9 cellular contexts compared by ENCODE assay signal in genomic region chr6:14110001-14110818, GRCh38. TPM values are rescaled to one million over a fixed set of nuclear protein-coding genes. Genes with fewer than 3 reads are reported as not detected.
DNase-seq lines count a peak whose midpoint lies in the region; ATAC-seq and TF ChIP-seq lines count a peak whose summit lies in the region.
"Had no signal": no experiment of that assay in that cellular context is flagged by ENCODE, and none has a peak within 500 bp of the region (broad histone marks: within the 10 kb centered on the region; RNA-seq: fewer than 3 reads in every experiment).

No MANE protein-coding gene starts in this region.

- peaks cover 16% of the 10 kb centered on the region for H3K27me3 Mint-ChIP-seq in T-helper 17 cell

- no peaks in the 10 kb centered on the region for H3K27me3 ChIP-seq in BLaER1 treated with 17β-estradiol and CSF1 and Interleukin-3, amounts not matched to agents 10 nM and 100 nM

- ATAC-seq in GM18907 (IDR thresholded peaks at IDR 0.05; ENCODE audit: unreplicated experiment) (peak; percentile 38), HG02885 (IDR thresholded peaks at IDR 0.05; ENCODE audit: poor library complexity, unreplicated experiment) (peak; percentile 46), T-helper 17 cell (peak; percentile 15), left cardiac atrium (no peak), omental fat pad (ENCODE audit: low FRiP score) (no peak), HG02884 (IDR thresholded peaks at IDR 0.05; ENCODE audit: unreplicated experiment) (no peak)

- no peak for TF ChIP-seq CTCF in omental fat pad (IDR thresholded peaks at IDR 0.05)

- no peak overlapping the region for H3K4me3 ChIP-seq in BLaER1 treated with 17β-estradiol and CSF1 and Interleukin-3, amounts not matched to agents 10 nM and 100 nM

- no peaks in the 10 kb centered on the region; a peak in 1 of 22 replicates for H3K36me3 ChIP-seq in BLaER1 treated with 17β-estradiol and CSF1 and Interleukin-3, amounts not matched to agents 10 nM and 100 nM

- DNase-seq in T-helper 17 cell (no peak), left cardiac atrium (no peak), DMS114 treated with DMSO at 0.1 percent for 48 hours (lab: John Stamatoyannopoulos, UW; ENCODE audit: unreplicated experiment) (no peak), omental fat pad (ENCODE audit: low spot score) (no peak)
- DNase-seq: NCI-H774 had no signal

- peaks cover 21 to 35% (median 27%) of the 10 kb centered on the region in 10 experiments for H3K4me1 ChIP-seq in BLaER1 treated with 17β-estradiol and CSF1 and Interleukin-3, amounts not matched to agents 10 nM and 100 nM

- peaks cover 3% of the 10 kb centered on the region for H3K36me3 Mint-ChIP-seq in T-helper 17 cell (ENCODE audit: low read depth)

- H4K20me1 ChIP-seq in BLaER1 treated with 17β-estradiol and CSF1 and Interleukin-3, amounts not matched to agents 10 nM and 100 nM = no peaks in the 10 kb centered on the region

- peak overlapping the region in 2 of 11 experiments; percentile 70 to 73; a peak in 1 of 22 replicates for H3K27ac ChIP-seq in BLaER1 treated with 17β-estradiol and CSF1 and Interleukin-3, amounts not matched to agents 10 nM and 100 nM

- peak overlapping the region; percentile 74 for H3K4me3 Mint-ChIP-seq in T-helper 17 cell

- intact Hi-C loops in left cardiac atrium (cut with DNase I) = no loop called here

- H3K4me2 ChIP-seq in BLaER1 treated with 17β-estradiol and CSF1 and Interleukin-3, amounts not matched to agents 10 nM and 100 nM = peak overlapping the region in 6 of 11 experiments; percentile 72 to 87 (median 80); a peak in 9 of 22 replicates

- H3K27ac Mint-ChIP-seq in T-helper 17 cell = peak overlapping the region; percentile 84

- peaks cover 29% of the 10 kb centered on the region for H3K4me1 Mint-ChIP-seq in T-helper 17 cell

- H3K9me3 ChIP-seq in BLaER1 treated with 17β-estradiol and CSF1 and Interleukin-3, amounts not matched to agents 10 nM and 100 nM (replicated peaks in 1 of 11) = peaks cover 13 to 29% (median 17%) of the 10 kb centered on the region in 11 experiments
- no peaks in the 10 kb centered on the region for H3K9me3 ChIP-seq in T-helper 17 cell (ENCODE audit: control insufficient read depth, low read length, poor library complexity, severe bottlenecking)

- no peak overlapping the region for H3K9ac ChIP-seq in BLaER1 treated with 17β-estradiol and CSF1 and Interleukin-3, amounts not matched to agents 10 nM and 100 nM

RNA-seq across cellular contexts. Expression of gene CD83, which starts 7.4 kb away (rescaled TPM):
- total RNA-seq in T-helper 17 cell = 10 to 100 TPM; 62.3 to 78.7 TPM
- total RNA-seq in left cardiac atrium = 1 to 10 TPM; 2.3 to 3.2 TPM
- total RNA-seq in omental fat pad = 10 to 100 TPM in 2 of 4 donors, 1 to 10 TPM in 2; 4.9 to 20.4 (median 12.4) TPM

Comparison
In these comparisons a context has a peak if more than half of its experiments do, and no peak if none do; other contexts are left out.
1. ATAC-seq: peak in GM18907 (single experiment), HG02885 (single experiment) and T-helper 17 cell (single experiment); none in left cardiac atrium (0 of 2), omental fat pad (single experiment) and HG02884 (single experiment).